In the genomic region with DNA sequence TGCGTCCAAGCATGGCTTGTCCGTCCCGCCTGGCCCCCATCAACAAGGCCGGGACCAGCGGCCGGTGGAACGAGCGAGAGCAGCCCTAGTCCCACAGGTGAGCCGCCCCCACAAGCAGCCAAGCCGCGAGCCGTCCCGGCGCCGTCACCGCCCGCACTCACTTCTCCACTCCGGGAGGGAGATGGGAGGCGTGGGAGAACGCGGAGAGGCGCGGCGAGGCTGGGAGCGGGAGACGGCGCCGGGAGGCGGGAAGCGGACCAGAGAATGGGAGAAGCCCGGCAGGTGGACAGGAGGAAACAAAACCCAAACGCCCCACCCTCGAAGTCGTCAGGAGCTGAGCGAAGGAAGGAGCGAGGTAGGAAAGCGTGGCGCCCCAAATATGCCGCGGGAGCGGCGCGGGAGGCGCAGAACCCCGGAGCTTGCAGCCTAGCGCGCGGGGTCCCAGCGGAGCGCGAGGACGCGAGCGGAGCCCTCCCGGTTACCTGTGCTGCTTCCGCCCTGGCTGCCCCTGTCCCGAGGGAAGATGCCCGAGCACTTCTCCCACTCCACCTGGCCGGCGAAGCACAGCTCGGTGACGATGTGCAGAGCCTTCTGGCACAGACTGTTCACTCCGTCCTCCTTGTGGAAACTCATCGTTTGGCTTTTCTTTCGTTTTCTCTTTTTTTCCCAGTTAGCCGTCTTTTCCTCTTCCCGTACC, we compare ENCODE assay signal across 8 cellular contexts. TPM values are rescaled to one million over a fixed set of nuclear protein-coding genes. Genes with fewer than 3 reads are reported as not detected.
A peak's percentile ranks its signal among the peaks of the same experiment; 100 is the strongest.
DNase-seq lines count a peak whose midpoint lies in the region; ATAC-seq and TF ChIP-seq lines count a peak whose summit lies in the region.

No MANE protein-coding gene starts in this region.

- H3K27me3 ChIP-seq in HL-60 (ENCODE audit: insufficient read depth, poor library complexity, severe bottlenecking) = peaks cover 43% of the 10 kb centered on the region
- no peaks in the 10 kb centered on the region for H3K27me3 ChIP-seq in thoracic aorta (replicated peaks; ENCODE audit: insufficient read depth)

- peak; percentile 17 for ATAC-seq in left colon
- ATAC-seq in thoracic aorta (ENCODE audit: insufficient number of reproducible peaks, low FRiP score, low read depth) = no peak

- TF ChIP-seq CTCF in 22Rv1 (IDR thresholded peaks at IDR 0.05) = 0 out of 2 replicates have a peak, but pooled peaks have one; percentile 3
- no peak for TF ChIP-seq CTCF in HL-60 (IDR thresholded peaks at IDR 0.05; ENCODE audit: insufficient read depth, low read length)
- no peak for TF ChIP-seq CTCF in cardiac fibroblast (IDR thresholded peaks at IDR 0.05; ENCODE audit: low read depth, low read length)
- TF ChIP-seq CTCF in thoracic aorta (IDR thresholded peaks at IDR 0.05) = no peak

- H3K36me3 ChIP-seq in thoracic aorta = no peaks in the 10 kb centered on the region

- H3K4me1 ChIP-seq in thoracic aorta (ENCODE audit: control insufficient read depth in 1 of 2, low read depth in 2 of 2) = peaks cover 0 to 5% of the 10 kb centered on the region in 2 donors

- H3K4me3 ChIP-seq in HL-60 (replicated peaks; ENCODE audit: insufficient read depth, low read length) (peak overlapping the region; percentile 41), cardiac fibroblast (replicated peaks in 1 of 2; ENCODE audit: low read depth in 2 of 2, low read length in 2 of 2) (peak overlapping the region; percentile 57 to 64), thoracic aorta (peak overlapping the region; percentile 72)

- H3K27ac ChIP-seq in 22Rv1 (0 out of 2 replicates have a peak overlapping the region, but pooled peaks have one; percentile 19), HL-60 (replicated peaks) (no peak overlapping the region), thoracic aorta (no peak overlapping the region)

- DNase-seq in HL-60 (ENCODE audit: low read depth in 1 of 2, low spot score in 1 of 2) (no peak), cardiac fibroblast (ENCODE audit: low read depth in 2 of 2) (peak in 1 of 2 donors; percentile 42), left colon (peak in 1 of 2 donors; percentile 9), thoracic aorta (ENCODE audit: low spot score) (no peak), putamen (ENCODE audit: low spot score) (no peak)
- no peak for DNase-seq in activated CD8-positive, alpha-beta memory T cell treated with anti-CD3 and anti-CD28 coated beads, Interleukin-2, amount 50 U/mL, for 48 hours
- DNase-seq in stimulated activated CD8-positive, alpha-beta memory T cell treated with anti-CD3 and anti-CD28 coated beads, Interleukin-4, amount 100 ng/mL, for 48 hours = no peak

- H3K9me3 ChIP-seq in thoracic aorta = no peaks in the 10 kb centered on the region

- intact Hi-C loops in left colon (cut with DNase I, micrococcal nuclease) = no loop called here

RNA-seq across cellular contexts. Expression of a gene that starts 0.6 kb away (rescaled TPM):
- under 1 TPM; 0.31 to 0.34 TPM for total RNA-seq in left colon
- not detected for total RNA-seq in thoracic aorta
